In the genomic region with DNA sequence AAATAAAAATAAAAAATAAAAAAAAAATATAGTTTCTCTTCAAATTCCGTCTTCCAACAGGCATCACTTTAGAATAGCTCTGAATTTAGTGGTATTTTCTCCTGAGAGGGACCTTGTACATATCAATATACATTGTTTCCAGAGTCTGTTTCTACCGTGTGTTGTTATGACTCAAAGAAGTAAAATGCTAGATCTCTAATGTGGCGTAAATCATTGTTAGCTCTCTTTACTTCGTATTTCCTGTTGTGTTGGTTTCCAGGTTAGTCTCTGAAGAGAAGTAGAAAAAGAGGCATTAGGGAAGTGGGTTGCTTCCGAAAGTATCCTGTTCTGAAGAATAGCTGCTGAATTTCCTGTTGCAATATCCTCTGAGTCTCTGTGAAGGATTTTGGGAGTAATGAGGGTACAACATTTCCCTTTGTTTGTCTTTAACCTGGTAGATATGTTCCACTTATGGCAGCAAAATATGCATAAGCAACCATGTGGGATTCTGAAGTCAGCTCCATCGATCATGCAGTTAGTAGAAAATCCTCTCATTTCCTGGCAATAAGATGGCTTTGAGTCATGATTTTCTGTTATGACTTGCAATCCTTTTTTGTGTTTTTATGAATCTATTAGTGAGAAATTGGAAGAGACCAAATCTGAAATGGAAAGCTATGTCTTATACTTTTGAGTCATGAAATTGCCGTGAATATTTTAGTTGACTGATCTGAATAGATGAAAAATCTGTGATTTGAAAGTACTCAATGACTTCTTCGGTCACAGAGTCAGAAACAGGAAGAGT, we compare ENCODE assay signal across 14 cellular contexts. TPM values are rescaled to one million over a fixed set of nuclear protein-coding genes. Genes with fewer than 3 reads are reported as not detected.
DNase-seq lines count a peak whose midpoint lies in the region; ATAC-seq and TF ChIP-seq lines count a peak whose summit lies in the region.
"Had no signal": no experiment of that assay in that cellular context is flagged by ENCODE, and none has a peak within 500 bp of the region (broad histone marks: within the 10 kb centered on the region; RNA-seq: fewer than 3 reads in every experiment).

No MANE protein-coding gene starts in this region.

- no peaks in the 10 kb centered on the region for H3K4me1 ChIP-seq in GM23338 (ENCODE audit: insufficient read depth)
- H3K4me1 ChIP-seq: prostate gland had no signal

- H3K4me2 ChIP-seq in GM23338 = no peak overlapping the region

- H3K27me3 Mint-ChIP-seq in GM23338 (ENCODE audit: insufficient read depth, low read depth, poor library complexity) = no peaks in the 10 kb centered on the region
- no peaks in the 10 kb centered on the region for H3K27me3 Mint-ChIP-seq in stimulated activated memory B cell treated with anti-CD40 and anti-IgM and Interleukin-4, amounts not matched to agents 10 μg/mL and 1 μg/mL and 100 μg/mL, for 72 hours

- H3K4me3 ChIP-seq in GM23338 (no peak overlapping the region), MG63 (no peak overlapping the region)
- H3K4me3 ChIP-seq: prostate gland had no signal

- no peaks in the 10 kb centered on the region for H3K27me3 ChIP-seq in GM23338 (ENCODE audit: insufficient read depth)
- H3K27me3 ChIP-seq in MG63 = no peaks in the 10 kb centered on the region

- H3K4me1 Mint-ChIP-seq in GM23338 = no peaks in the 10 kb centered on the region
- peaks cover 8% of the 10 kb centered on the region for H3K4me1 Mint-ChIP-seq in stimulated activated memory B cell treated with anti-CD40 and anti-IgM and Interleukin-4, amounts not matched to agents 10 μg/mL and 1 μg/mL and 100 μg/mL, for 72 hours
- H3K4me1 Mint-ChIP-seq: WTC11 had no signal

- H3K79me2 ChIP-seq in GM23338 (replicated peaks; ENCODE audit: insufficient read depth) = no peaks in the 10 kb centered on the region

- H3K36me3 ChIP-seq in GM23338 (ENCODE audit: insufficient read depth) (no peaks in the 10 kb centered on the region), MG63 (no peaks in the 10 kb centered on the region)
- H3K36me3 ChIP-seq: prostate gland had no signal

- ATAC-seq in GM18870 (IDR thresholded peaks at IDR 0.05; ENCODE audit: unreplicated experiment) (peak; percentile 90), GM23338 (no peak), HG03460 (IDR thresholded peaks at IDR 0.05; ENCODE audit: unreplicated experiment) (peak; percentile 91)
- no peak for ATAC-seq in stimulated activated memory B cell treated with anti-CD40 and anti-IgM and Interleukin-4, amounts not matched to agents 10 μg/mL and 1 μg/mL and 100 μg/mL, for 72 hours
- ATAC-seq: Right ventricle myocardium inferior, WTC11 had no signal

- H3K9me2 ChIP-seq in GM23338 (ENCODE audit: insufficient read depth) = peaks cover 6% of the 10 kb centered on the region; the same call in 1 of the 2 replicates

- H4K20me1 ChIP-seq in GM23338 (replicated peaks; ENCODE audit: insufficient read depth) = no peaks in the 10 kb centered on the region

- H3K9me3 Mint-ChIP-seq in GM23338 = peaks cover 16% of the 10 kb centered on the region; the same call in 2 of the 3 replicates
- H3K9me3 Mint-ChIP-seq in stimulated activated memory B cell treated with anti-CD40 and anti-IgM and Interleukin-4, amounts not matched to agents 10 μg/mL and 1 μg/mL and 100 μg/mL, for 72 hours = peaks cover 13% of the 10 kb centered on the region

- no peak for TF ChIP-seq CTCF in GM23338 (conservative IDR thresholded peaks at IDR 0.05; ENCODE audit: low read depth in 2 of 2)

- no peak overlapping the region for H3K27ac ChIP-seq in GM23338 (ENCODE audit: low read depth)
- H3K27ac ChIP-seq: prostate gland had no signal

- H3K36me3 Mint-ChIP-seq in GM23338 (ENCODE audit: low read depth) = peaks cover 2% of the 10 kb centered on the region; the same call in 2 of the 3 replicates
- no peaks in the 10 kb centered on the region for H3K36me3 Mint-ChIP-seq in stimulated activated memory B cell treated with anti-CD40 and anti-IgM and Interleukin-4, amounts not matched to agents 10 μg/mL and 1 μg/mL and 100 μg/mL, for 72 hours

- H3K4me3 Mint-ChIP-seq in GM23338 = no peak overlapping the region
- H3K4me3 Mint-ChIP-seq in stimulated activated memory B cell treated with anti-CD40 and anti-IgM and Interleukin-4, amounts not matched to agents 10 μg/mL and 1 μg/mL and 100 μg/mL, for 72 hours = no peak overlapping the region
- H3K4me3 Mint-ChIP-seq: WTC11 had no signal

- H3K27ac Mint-ChIP-seq in GM23338 = no peak overlapping the region; the same call in 1 of the 2 replicates
- no peak overlapping the region for H3K27ac Mint-ChIP-seq in stimulated activated memory B cell treated with anti-CD40 and anti-IgM and Interleukin-4, amounts not matched to agents 10 μg/mL and 1 μg/mL and 100 μg/mL, for 72 hours
- H3K27ac Mint-ChIP-seq: WTC11 had no signal

- no peak for DNase-seq in GM23338 (ENCODE audit: low spot score)
- peak; percentile 55 for DNase-seq in glomerular visceral epithelial cell (ENCODE audit: extremely low spot score)
- no peak for DNase-seq in MG63
- no peak for DNase-seq in H4 (ENCODE audit: low spot score)
- DNase-seq in NCI-H1092 (lab: John Stamatoyannopoulos, UW) = no peak
- DNase-seq: foreskin melanocyte, NCI-H1930 had no signal

- peak overlapping the region; percentile 74 for H2AFZ ChIP-seq in GM23338

- peaks cover 6% of the 10 kb centered on the region; the same call in 1 of the 2 replicates for H3K9me3 ChIP-seq in MG63
- H3K9me3 ChIP-seq: prostate gland had no signal

- no peaks in the 10 kb centered on the region for H3F3A ChIP-seq in GM23338 (replicated peaks; ENCODE audit: low read depth)

TF ChIP-seq in GM23338, 12 proteins besides CTCF, POLR2A, EP300 and RAD21 (continues in another document):
- no peak for TF ChIP-seq EZH2phosphoT487 (IDR thresholded peaks at IDR 0.05; ENCODE audit: unreplicated experiment)
- TF ChIP-seq CREB1 (CRISPR knock-in tag; IDR thresholded peaks at IDR 0.05; ENCODE audit: low read depth) = no peak
- no peak for TF ChIP-seq POLR2AphosphoS5 (IDR thresholded peaks at IDR 0.05; ENCODE audit: low read depth)
- TF ChIP-seq, protein P1, sequence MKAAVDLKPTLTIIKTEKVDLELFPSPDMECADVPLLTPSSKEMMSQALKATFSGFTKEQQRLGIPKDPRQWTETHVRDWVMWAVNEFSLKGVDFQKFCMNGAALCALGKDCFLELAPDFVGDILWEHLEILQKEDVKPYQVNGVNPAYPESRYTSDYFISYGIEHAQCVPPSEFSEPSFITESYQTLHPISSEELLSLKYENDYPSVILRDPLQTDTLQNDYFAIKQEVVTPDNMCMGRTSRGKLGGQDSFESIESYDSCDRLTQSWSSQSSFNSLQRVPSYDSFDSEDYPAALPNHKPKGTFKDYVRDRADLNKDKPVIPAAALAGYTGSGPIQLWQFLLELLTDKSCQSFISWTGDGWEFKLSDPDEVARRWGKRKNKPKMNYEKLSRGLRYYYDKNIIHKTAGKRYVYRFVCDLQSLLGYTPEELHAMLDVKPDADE (IDR thresholded peaks at IDR 0.05) = no peak
- no peak for TF ChIP-seq EZH2 (IDR thresholded peaks at IDR 0.05; ENCODE audit: low read depth, unreplicated experiment)
- TF ChIP-seq NANOG (IDR thresholded peaks at IDR 0.05; ENCODE audit: borderline replicate concordance) = no peak

RNA-seq across cellular contexts. Expression of gene MCHR2, which starts 42.0 kb away (rescaled TPM):
- not detected in 2 replicates for total RNA-seq in GM23338 (2014; rRNA removed; shearing (Covaris generic))
- not detected in 2 replicates for polyA plus RNA-seq in GM23338 (2016; fragmentation: Nextera tagmentation; extraction: Ambion mirVana)
- total RNA-seq in MG63 (2014; rRNA removed; shearing (Covaris generic); ENCODE audit: low replicate concordance) = not detected in 2 replicates
- total RNA-seq in H4 (2014; rRNA removed; shearing (Covaris generic)) = not detected in 2 replicates
- total RNA-seq: liver, prostate gland, Right ventricle myocardium inferior, WTC11 had no signal
- polyA plus RNA-seq: liver had no signal

Comparison
In these comparisons a context has a peak if more than half of its experiments do, and no peak if none do; other contexts are left out.
1. ATAC-seq: peak in GM18870 (single experiment) and HG03460 (single experiment); none in GM23338 (single experiment) and stimulated activated memory B cell treated with anti-CD40 and anti-IgM and Interleukin-4, amounts not matched to agents 10 μg/mL and 1 μg/mL and 100 μg/mL, for 72 hours (single experiment).